Comparison of ENCODE assay signal across 10 cellular contexts in the genomic region with DNA sequence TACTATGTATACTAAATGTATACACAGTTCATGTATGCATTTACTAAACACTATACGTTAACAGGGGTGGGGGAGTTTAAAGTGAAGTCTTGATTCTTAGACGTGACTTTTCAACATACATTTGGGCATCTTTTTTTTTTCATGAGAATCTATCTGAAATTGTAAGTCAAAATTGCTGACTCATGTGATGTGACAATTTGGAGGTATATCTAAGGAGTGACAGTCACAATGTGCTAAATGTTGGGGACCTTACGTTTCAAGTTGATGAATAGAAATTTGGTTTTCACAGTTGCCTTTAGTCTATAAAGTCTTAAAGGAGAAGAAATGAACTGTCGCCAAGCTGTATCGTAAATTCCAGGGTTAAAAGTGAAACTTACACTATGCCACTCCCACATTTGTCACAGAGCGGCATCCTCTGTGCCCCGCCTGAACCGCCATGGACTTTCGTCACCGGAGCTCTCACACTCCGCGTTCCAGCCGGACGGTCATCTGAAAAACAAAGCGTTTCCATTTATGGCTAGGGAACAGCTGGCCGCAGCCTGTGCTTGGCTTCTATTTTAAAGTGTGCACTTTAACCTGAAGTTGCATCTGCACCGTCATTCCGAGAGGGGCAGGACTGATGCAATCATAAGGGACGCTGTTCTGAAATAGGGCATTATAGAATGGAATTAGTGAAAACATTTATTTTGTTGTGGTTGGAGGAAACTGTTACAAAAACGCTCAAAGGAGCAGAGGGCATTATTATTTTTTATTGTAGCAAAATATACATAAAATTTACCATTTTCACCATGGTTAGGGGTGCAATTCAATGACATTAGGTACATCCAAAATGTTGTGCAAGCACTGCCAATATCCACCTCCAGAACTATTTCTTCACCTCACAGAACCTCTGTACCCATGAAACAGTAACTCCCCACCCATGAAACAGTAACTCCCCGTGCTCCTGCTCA. TPM values are rescaled to one million over a fixed set of nuclear protein-coding genes. Genes with fewer than 3 reads are reported as not detected.
DNase-seq lines count a peak whose midpoint lies in the region; ATAC-seq and TF ChIP-seq lines count a peak whose summit lies in the region.
"Had no signal": no experiment of that assay in that cellular context is flagged by ENCODE, and none has a peak within 500 bp of the region (broad histone marks: within the 10 kb centered on the region; RNA-seq: fewer than 3 reads in every experiment).

No MANE protein-coding gene starts in this region.

- peak; percentile 69 for DNase-seq in kidney epithelial cell (ENCODE audit: low read depth)
- no peak for DNase-seq in superior temporal gyrus (ENCODE audit: extremely low spot score)
- no peak for DNase-seq in stimulated activated CD4-positive, alpha-beta T cell treated with anti-CD3 and anti-CD28 coated beads, Interleukin-4, amount 100 ng/mL, for 24 hours
- DNase-seq in NCI-H2196 (lab: John Stamatoyannopoulos, UW; ENCODE audit: unreplicated experiment) = no peak
- no peak for DNase-seq in foreskin keratinocyte
- DNase-seq: NCI-H226, WERI-Rb-1 had no signal

- no peaks in the 10 kb centered on the region for H3K9me3 ChIP-seq in skeletal muscle satellite cell (replicated peaks; ENCODE audit: low read length)

- ATAC-seq in GM18867 (IDR thresholded peaks at IDR 0.05; ENCODE audit: unreplicated experiment) = peak; percentile 90
- no peak for ATAC-seq in foreskin keratinocyte

- H3K27ac ChIP-seq in foreskin keratinocyte = no peak overlapping the region
- H3K27ac ChIP-seq: WERI-Rb-1 had no signal

- peak overlapping the region; percentile 52 for H3K4me3 ChIP-seq in WI38 (ENCODE audit: low read depth, low read length)
- H3K4me3 ChIP-seq in kidney epithelial cell (ENCODE audit: low read depth, low read length) = peak overlapping the region; percentile 34
- H3K4me3 ChIP-seq in skeletal muscle satellite cell (ENCODE audit: low read length) = peak overlapping the region; percentile 67

- H3K9ac ChIP-seq in skeletal muscle satellite cell (ENCODE audit: low read depth, low read length) = peak overlapping the region; percentile 60

- H3K36me3 ChIP-seq in kidney epithelial cell (ENCODE audit: control insufficient read depth, insufficient read depth, low read length) = no peaks in the 10 kb centered on the region
- peaks cover 11% of the 10 kb centered on the region for H3K36me3 ChIP-seq in skeletal muscle satellite cell (ENCODE audit: insufficient read depth, low read length)
- H3K36me3 ChIP-seq: WERI-Rb-1 had no signal

- H3K27me3 ChIP-seq in kidney epithelial cell (ENCODE audit: control insufficient read depth, insufficient read depth, low read length) = no peaks in the 10 kb centered on the region
- H3K27me3 ChIP-seq in skeletal muscle satellite cell (ENCODE audit: control insufficient read depth, insufficient read depth, low read length) = no peaks in the 10 kb centered on the region
- H3K27me3 ChIP-seq in foreskin keratinocyte = no peaks in the 10 kb centered on the region

- H3K4me2 ChIP-seq in skeletal muscle satellite cell (ENCODE audit: low read length) = peak overlapping the region; percentile 78

- no peak for TF ChIP-seq CTCF in WI38 (IDR thresholded peaks at IDR 0.05; ENCODE audit: low read depth, low read length)
- TF ChIP-seq CTCF in kidney epithelial cell (IDR thresholded peaks at IDR 0.05; ENCODE audit: insufficient read depth, low read length, poor library complexity, severe bottlenecking) = no peak
- no peak for TF ChIP-seq CTCF in foreskin keratinocyte (conservative IDR thresholded peaks at IDR 0.05)

- H3K4me1 ChIP-seq in skeletal muscle satellite cell (ENCODE audit: control insufficient read depth, insufficient read depth, low read length) = peaks cover 13% of the 10 kb centered on the region
- H3K4me1 ChIP-seq in foreskin keratinocyte = peaks cover 4% of the 10 kb centered on the region

RNA-seq across cellular contexts. Expression of gene PDLIM3, which starts 30.9 kb away (rescaled TPM):
- total RNA-seq in kidney epithelial cell = 10.7 and 11.0 TPM in 2 replicates
- 4.1 and 22.1 TPM in 2 replicates for total RNA-seq in skeletal muscle satellite cell (2012; rRNA removed)
- not detected in 2 replicates for total RNA-seq in foreskin keratinocyte
- 0.10 TPM in 1 of 2 replicates, not detected in the other for polyA plus RNA-seq in foreskin keratinocyte

RNA-seq across cellular contexts. Expression of gene CCDC110, which starts 32.8 kb away (rescaled TPM):
- total RNA-seq in kidney epithelial cell (0.14 and 0.38 TPM in 2 replicates), foreskin keratinocyte (0.04 and 0.10 TPM in 2 replicates)
- 1.7 and 3.0 TPM in 2 replicates for total RNA-seq in skeletal muscle satellite cell (2012; rRNA removed)
- 0.02 TPM in 1 of 2 replicates, not detected in the other for polyA plus RNA-seq in foreskin keratinocyte

Comparison
In these comparisons a context has a peak if more than half of its experiments do, and no peak if none do; other contexts are left out.
1. RNA of gene PDLIM3, which starts 30.9 kb away (total RNA-seq): 10.7 to 11.0 TPM in kidney epithelial cell; not detected in foreskin keratinocyte; every median in the first group is over 10 times any median in the second.
2. Peak in every context shown above with its lines, with median percentiles within 50 percentile points of each other: H3K4me3 ChIP-seq.